In the genomic region with DNA sequence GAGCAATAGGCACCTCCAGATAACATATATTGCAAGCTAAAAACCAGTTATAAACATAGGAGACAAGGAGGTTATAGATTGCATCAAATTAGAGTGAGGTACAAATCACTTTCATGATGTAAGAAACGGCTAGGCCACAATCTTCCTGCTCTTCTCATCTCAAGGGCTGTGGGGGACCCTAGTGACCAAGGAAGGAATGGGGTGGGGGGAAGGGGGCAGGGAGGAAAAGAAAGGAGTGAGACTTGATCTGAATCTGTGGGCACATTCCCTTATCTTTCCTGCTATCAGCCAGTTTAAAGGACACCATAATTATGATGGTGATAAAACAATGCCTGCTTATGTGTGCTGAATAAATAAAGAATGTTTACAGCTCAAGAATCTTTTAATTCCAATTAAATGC, we compare ENCODE assay signal across 11 cellular contexts. TPM values are rescaled to one million over a fixed set of nuclear protein-coding genes. Genes with fewer than 3 reads are reported as not detected.
DNase-seq lines count a peak whose midpoint lies in the region; ATAC-seq, FAIRE-seq and TF ChIP-seq lines count a peak whose summit lies in the region.
"Had no signal": no experiment of that assay in that cellular context is flagged by ENCODE, and none has a peak within 500 bp of the region (broad histone marks: within the 10 kb centered on the region; RNA-seq: fewer than 3 reads in every experiment).

No MANE protein-coding gene starts in this region.

- H3K79me1 ChIP-seq in H9 (ENCODE audit: insufficient read depth, low read depth, low read length, poor library complexity, severe bottlenecking): no peaks in the 10 kb centered on the region

- no peak overlapping the region for H3K23ac ChIP-seq in H9 (ENCODE audit: insufficient read length, low read depth, low read length)

- no peak overlapping the region for H3K4me2 ChIP-seq in H9 (ENCODE audit: insufficient read depth, insufficient read length, low read length)

- no peaks in the 10 kb centered on the region; a peak in 2 of 5 replicates for H3K9me3 Mint-ChIP-seq in H9
- no peaks in the 10 kb centered on the region for H3K9me3 Mint-ChIP-seq in activated CD4-positive, alpha-beta memory T cell treated with anti-CD3 and anti-CD28 coated beads for 36 hours

- no CpG with 5 or more reads among the region's 1 CpG for WGBS in H9 (ENCODE audit: extremely low coverage, insufficient read length, low lambda C conversion rate)
- WGBS in ectodermal cell, 2 experiments: 6 to 35% methylated on average over 1 of the region's 1 CpG

- H3K4me1 ChIP-seq in H9 (ENCODE audit: insufficient read depth, low read length) (0 out of 2 replicates have a peak, but pooled peaks cover 5% of the 10 kb centered on the region), ectodermal cell (ENCODE audit: control insufficient read depth, insufficient read depth, low read length) (peaks cover 32% of the 10 kb centered on the region), neuron (ENCODE audit: insufficient read depth, low read length) (peaks cover 56% of the 10 kb centered on the region)

- no peaks in the 10 kb centered on the region; a peak in 1 of 7 replicates for H3K36me3 Mint-ChIP-seq in H9 (ENCODE audit: insufficient read depth in 1 of 3, low read depth in 3 of 3)
- H3K36me3 Mint-ChIP-seq in activated CD4-positive, alpha-beta memory T cell treated with anti-CD3 and anti-CD28 coated beads for 36 hours: no peaks in the 10 kb centered on the region

- intact Hi-C loops in activated CD4-positive, alpha-beta memory T cell treated with anti-CD3 and anti-CD28 coated beads for 36 hours (cut with micrococcal nuclease): loop anchor here (10.0 kb wide), 1 partner anchor 1922 kb away; no protein-coding TSS in a partner anchor

- no peak overlapping the region for H4K5ac ChIP-seq in H9 (ENCODE audit: insufficient read length, low read depth, low read length)

- no peak overlapping the region for H2BK15ac ChIP-seq in H9 (ENCODE audit: low read depth, low read length)

- H3K27me3 ChIP-seq in H9 (ENCODE audit: insufficient read depth, low read length) (peaks cover 8% of the 10 kb centered on the region; the same call in 1 of the 2 replicates), ectodermal cell (ENCODE audit: control insufficient read depth, insufficient read depth, low read length, poor library complexity, severe bottlenecking) (no peaks in the 10 kb centered on the region), neuron (ENCODE audit: insufficient read depth, low read length) (no peaks in the 10 kb centered on the region)

- no peak overlapping the region for H2BK120ac ChIP-seq in H9 (ENCODE audit: low read depth, low read length, poor library complexity, severe bottlenecking)

- H3K36me3 ChIP-seq in ectodermal cell (ENCODE audit: control insufficient read depth, insufficient read depth, low read length) (no peaks in the 10 kb centered on the region), neuron (ENCODE audit: insufficient read depth, low read length) (no peaks in the 10 kb centered on the region)
- H3K36me3 ChIP-seq: upper lobe of left lung had no signal

- H2AFZ ChIP-seq in H9 (ENCODE audit: low read length) (no peak overlapping the region), neuron (ENCODE audit: low read depth, low read length) (no peak overlapping the region)

- H4K20me1 ChIP-seq in H9 (ENCODE audit: control insufficient read depth, insufficient read depth, insufficient read length): no peaks in the 10 kb centered on the region

- no peak for DNase-seq in H9
- DNase-seq in Kasumi-1 (lab: John Stamatoyannopoulos, UW): peak; percentile 45 to 47
- DNase-seq in activated CD4-positive, alpha-beta memory T cell treated with anti-CD3 and anti-CD28 coated beads for 36 hours: no peak
- DNase-seq in HuH-7 (ENCODE audit: low spot score): no peak
- DNase-seq in D721Med (ENCODE audit: insufficient read length, low spot score): no peak
- DNase-seq: activated CD4-positive, alpha-beta T cell treated with anti-CD3 and anti-CD28 coated beads for 1 hour; upper lobe of left lung had no signal

- H3K9ac ChIP-seq in H9 (ENCODE audit: extremely low read depth, insufficient read length, low read length): no peak overlapping the region

- FAIRE-seq in D721Med (lab: Jason Lieb, UNC): no peak

- no peak overlapping the region for H3T11ph ChIP-seq in H9 (ENCODE audit: low read length)

- H3K4me3 ChIP-seq in ectodermal cell (ENCODE audit: insufficient read depth, low read depth, low read length): peak overlapping the region; percentile 1
- H3K4me3 ChIP-seq in neuron (ENCODE audit: low read length): peak overlapping the region; percentile 61
- H3K4me3 ChIP-seq: upper lobe of left lung had no signal

- peak overlapping the region in 2 of 3 experiments; percentile 93 to 94; a peak in 2 of 7 replicates for H3K27ac Mint-ChIP-seq in H9
- H3K27ac Mint-ChIP-seq in activated CD4-positive, alpha-beta memory T cell treated with anti-CD3 and anti-CD28 coated beads for 36 hours: no peak overlapping the region

- H3K18ac ChIP-seq in H9 (ENCODE audit: insufficient read length, low read depth, low read length): no peak overlapping the region

- no peak for ATAC-seq in HG03135 (IDR thresholded peaks at IDR 0.05; ENCODE audit: unreplicated experiment)

- H3K79me2 ChIP-seq in H9 (ENCODE audit: insufficient read depth, low read length): no peaks in the 10 kb centered on the region

- no peak overlapping the region for H3K14ac ChIP-seq in H9 (ENCODE audit: insufficient read depth, low read length)

- no peak overlapping the region for H2BK5ac ChIP-seq in H9 (ENCODE audit: insufficient read length, low read length)

- POLR2A ChIA-PET in activated CD4-positive, alpha-beta memory T cell treated with anti-CD3 and anti-CD28 coated beads for 36 hours (lab: Charles Lee): no interaction called here

- TF ChIP-seq CTCF in H9 (conservative IDR thresholded peaks at IDR 0.05): no peak; the same call in 2 of the 3 replicates
- TF ChIP-seq CTCF in D721Med (IDR thresholded peaks at IDR 0.05; ENCODE audit: insufficient read depth, missing control alignments): no peak

- no peak overlapping the region for H2BK12ac ChIP-seq in H9 (ENCODE audit: insufficient read length, low read depth, low read length)

- peaks cover 27% of the 10 kb centered on the region for H3K27me3 Mint-ChIP-seq in H9 (ENCODE audit: low read depth)
- peaks cover 35% of the 10 kb centered on the region for H3K27me3 Mint-ChIP-seq in activated CD4-positive, alpha-beta memory T cell treated with anti-CD3 and anti-CD28 coated beads for 36 hours

- H3K4me1 Mint-ChIP-seq in H9: peaks cover 63 to 65% of the 10 kb centered on the region in 2 experiments
- peaks cover 44% of the 10 kb centered on the region for H3K4me1 Mint-ChIP-seq in activated CD4-positive, alpha-beta memory T cell treated with anti-CD3 and anti-CD28 coated beads for 36 hours (ENCODE audit: low read depth)

- no peak overlapping the region for H4K91ac ChIP-seq in H9 (ENCODE audit: insufficient read length, low read depth, low read length)

- no peak overlapping the region for H3K4ac ChIP-seq in H9 (ENCODE audit: low read depth, low read length)

- H3K23me2 ChIP-seq in H9 (ENCODE audit: insufficient read length, low read depth, low read length, poor library complexity, severe bottlenecking): peaks cover 38% of the 10 kb centered on the region

- H3K4me3 Mint-ChIP-seq in H9: peak overlapping the region in 1 of 2 experiments; percentile 88; a peak in 2 of 5 replicates
- H3K4me3 Mint-ChIP-seq in activated CD4-positive, alpha-beta memory T cell treated with anti-CD3 and anti-CD28 coated beads for 36 hours: no peak overlapping the region

- H2BK20ac ChIP-seq in H9 (ENCODE audit: low read depth, low read length, poor library complexity, severe bottlenecking): no peak overlapping the region

- H3K27ac ChIP-seq in H9 (ENCODE audit: insufficient read length, low read depth, low read length) (no peak overlapping the region), ectodermal cell (ENCODE audit: insufficient read depth, low read depth, low read length, poor library complexity, severe bottlenecking) (peak overlapping the region; percentile 99)
- H3K27ac ChIP-seq: epithelial cell of prostate, upper lobe of left lung had no signal

- no peak overlapping the region for H4K8ac ChIP-seq in H9 (replicated peaks; ENCODE audit: insufficient read length, low read depth, low read length)

- no peak overlapping the region for H3K56ac ChIP-seq in H9 (ENCODE audit: insufficient read length, low read depth, low read length)

- no peak overlapping the region for H2AK5ac ChIP-seq in H9 (ENCODE audit: insufficient read length, low read length)

- CTCF ChIA-PET in activated CD4-positive, alpha-beta memory T cell treated with anti-CD3 and anti-CD28 coated beads for 36 hours (lab: Charles Lee): no interaction called here

- no peaks in the 10 kb centered on the region for H3K9me3 ChIP-seq in H9 (ENCODE audit: control insufficient read depth, low read depth, low read length)
- H3K9me3 ChIP-seq in ectodermal cell (ENCODE audit: control insufficient read depth, low read length): no peaks in the 10 kb centered on the region
- H3K9me3 ChIP-seq in neuron (ENCODE audit: low read length): no peaks in the 10 kb centered on the region
- H3K9me3 ChIP-seq: upper lobe of left lung had no signal

RNA-seq across cellular contexts. Expression of a gene that starts 2.5 kb away (rescaled TPM):
- total RNA-seq in H9 (2021): 5.4 and 5.9 TPM in 2 replicates
- polyA plus RNA-seq in ectodermal cell (2013, experiment 1 of 4): 126 TPM
- 107 TPM for polyA plus RNA-seq in ectodermal cell (2013, experiment 2 of 4)
- polyA plus RNA-seq in ectodermal cell (2013, experiment 3 of 4): 98.2 TPM
- 116 TPM for polyA plus RNA-seq in ectodermal cell (2013, experiment 4 of 4)
- under 1 TPM; 0.07 to 0.21 TPM for total RNA-seq in activated CD4-positive, alpha-beta memory T cell treated with anti-CD3 and anti-CD28 coated beads for 36 hours

RNA-seq across cellular contexts. Expression of a gene that starts 11.0 kb away (rescaled TPM):
- 72.3 and 75.9 TPM in 2 replicates for total RNA-seq in H9 (2021)
- 56.5 TPM for polyA plus RNA-seq in ectodermal cell (2013, experiment 1 of 4)
- polyA plus RNA-seq in ectodermal cell (2013, experiment 2 of 4): 63.5 TPM
- 51.2 TPM for polyA plus RNA-seq in ectodermal cell (2013, experiment 3 of 4)
- 51.5 TPM for polyA plus RNA-seq in ectodermal cell (2013, experiment 4 of 4)
- total RNA-seq in activated CD4-positive, alpha-beta memory T cell treated with anti-CD3 and anti-CD28 coated beads for 36 hours: 10 to 100 TPM; 32.8 to 35.4 TPM

Comparison
In these comparisons a context has a peak if more than half of its experiments do, and no peak if none do; other contexts are left out.
1. DNase-seq: peak in Kasumi-1 (2 of 2); none in H9 (single experiment), activated CD4-positive, alpha-beta memory T cell treated with anti-CD3 and anti-CD28 coated beads for 36 hours (single experiment), HuH-7 (single experiment) and D721Med (single experiment).